Comparison of ENCODE assay signal across 23 cellular contexts in genomic region chr14:63155511-63156189, GRCh38. TPM values are rescaled to one million over a fixed set of nuclear protein-coding genes. Genes with fewer than 3 reads are reported as not detected.
A peak's percentile ranks its signal among the peaks of the same experiment; 100 is the strongest.
DNase-seq lines count a peak whose midpoint lies in the region; ATAC-seq and TF ChIP-seq lines count a peak whose summit lies in the region.
"Had no signal": no experiment of that assay in that cellular context is flagged by ENCODE, and none has a peak within 500 bp of the region (broad histone marks: within the 10 kb centered on the region; RNA-seq: fewer than 3 reads in every experiment).

No MANE protein-coding gene starts in this region.

- no peaks in the 10 kb centered on the region for H3K27me3 ChIP-seq in fibroblast of lung (ENCODE audit: control insufficient read depth, insufficient read depth, low read length)
- H3K27me3 ChIP-seq in psoas muscle (ENCODE audit: insufficient read depth in 3 of 3, low read length in 2 of 3) = no peaks in the 10 kb centered on the region
- H3K27me3 ChIP-seq: BE2C, cardiac muscle cell, testis had no signal

- H3K27ac ChIP-seq in fibroblast of lung (ENCODE audit: insufficient read depth, low read length) = no peak overlapping the region
- no peak overlapping the region for H3K27ac ChIP-seq in psoas muscle
- H3K27ac ChIP-seq: cardiac muscle cell, esophagus squamous epithelium, spleen, testis had no signal

- H3K9ac ChIP-seq in fibroblast of lung (ENCODE audit: insufficient read depth, low read length) = no peak overlapping the region

- H3K9me3 ChIP-seq in fibroblast of lung (ENCODE audit: control insufficient read depth, insufficient read depth, low read depth, low read length) = no peaks in the 10 kb centered on the region
- H3K9me3 ChIP-seq in psoas muscle = no peaks in the 10 kb centered on the region
- H3K9me3 ChIP-seq: BE2C, esophagus squamous epithelium, spleen, testis had no signal

- no peaks in the 10 kb centered on the region for H3K36me3 ChIP-seq in fibroblast of lung (ENCODE audit: control insufficient read depth, insufficient read depth, low read length)
- H3K36me3 ChIP-seq in psoas muscle (ENCODE audit: insufficient read depth in 1 of 2, low read depth in 1 of 2) = no peaks in the 10 kb centered on the region
- H3K36me3 ChIP-seq: BE2C, cardiac muscle cell, esophagus squamous epithelium, spleen had no signal

- no peak for ATAC-seq in psoas muscle
- ATAC-seq in HG02759 (IDR thresholded peaks at IDR 0.05; ENCODE audit: unreplicated experiment) = no peak
- ATAC-seq in activated naive CD4-positive, alpha-beta T cell treated with anti-CD3 and anti-CD28 coated beads, Interleukin-2, amount 50 U/mL, for 72 hours = no peak
- ATAC-seq: HepG2, Right ventricle myocardium inferior had no signal

- 56 to 59% (median 57%) methylated on average over 5 of the region's 5 CpGs for WGBS in psoas muscle, 3 donors

- H3K4me3 ChIP-seq in fibroblast of lung (replicated peaks in 1 of 4; ENCODE audit: control extremely low read depth in 1 of 4, insufficient read depth in 1 of 4, low read depth in 3 of 4, low read length in 4 of 4) = no peak overlapping the region
- no peak overlapping the region for H3K4me3 ChIP-seq in psoas muscle
- H3K4me3 ChIP-seq: cardiac muscle cell, esophagus squamous epithelium, spleen, testis had no signal

- intact Hi-C loops in psoas muscle (cut with DNase I) = no loop called here

- TF ChIP-seq CTCF in fibroblast of lung (conservative IDR thresholded peaks at IDR 0.05 in 1 of 2, IDR thresholded peaks at IDR 0.05 in 1 of 2; ENCODE audit: low read depth in 1 of 2, low read length in 2 of 2) (no peak), psoas muscle (IDR thresholded peaks at IDR 0.05) (no peak)

- DNase-seq in HT1080 (ENCODE audit: low read depth) = peak; percentile 64
- DNase-seq in amniotic stem cell (lab: John Stamatoyannopoulos, UW) = peak; percentile 36
- peak; percentile 10 to 87 for DNase-seq in fibroblast of lung (ENCODE audit: low read depth in 2 of 2)
- DNase-seq in pulmonary artery endothelial cell (ENCODE audit: low read depth, low spot score) = peak; percentile 82
- DNase-seq in psoas muscle = no peak
- no peak for DNase-seq in activated naive CD4-positive, alpha-beta T cell treated with anti-CD3 and anti-CD28 coated beads, Interleukin-2, amount 50 U/mL, for 72 hours (ENCODE audit: low spot score in 2 of 2)
- DNase-seq: activated CD4-positive, alpha-beta T cell treated with anti-CD3 and anti-CD28 coated beads, Interleukin-2, amount 50 U/mL, for 48 hours; activated naive CD4-positive, alpha-beta T cell treated with anti-CD3 and anti-CD28 coated beads, Interleukin-2, amount 10 ng/mL, durations not matched to agents 7 days and 5 days; activated T-cell treated with anti-CD3 and anti-CD28 coated beads for 4 hours; BE2C; Calu3; esophagus squamous epithelium; hippocampal formation; midbrain; NCI-H187; spleen; testis had no signal

- H3K27ac Mint-ChIP-seq in activated naive CD4-positive, alpha-beta T cell treated with anti-CD3 and anti-CD28 coated beads, Interleukin-2, amount 50 U/mL, for 72 hours = peak overlapping the region in 1 of 2 donors; percentile 38
- H3K27ac Mint-ChIP-seq: activated naive CD4-positive, alpha-beta T cell treated with anti-CD3 and anti-CD28 coated beads, Interleukin-2, amount 10 ng/mL, durations not matched to agents 7 days and 5 days; T-helper 1 cell treated with Interleukin-12 subunit alpha and Interleukin-12 subunit beta and Interleukin-4 antibody, amounts not matched to agents 30 μg/mL and 1 μg/mL, for 36 hours had no signal

- H3K9me3 Mint-ChIP-seq in activated naive CD4-positive, alpha-beta T cell treated with anti-CD3 and anti-CD28 coated beads, Interleukin-2, amount 50 U/mL, for 72 hours = no peaks in the 10 kb centered on the region
- H3K9me3 Mint-ChIP-seq: activated naive CD4-positive, alpha-beta T cell treated with anti-CD3 and anti-CD28 coated beads, Interleukin-2, amount 10 ng/mL, durations not matched to agents 7 days and 5 days; T-helper 1 cell treated with Interleukin-12 subunit alpha and Interleukin-12 subunit beta and Interleukin-4 antibody, amounts not matched to agents 30 μg/mL and 1 μg/mL, for 36 hours had no signal

- no peaks in the 10 kb centered on the region for H3K36me3 Mint-ChIP-seq in activated naive CD4-positive, alpha-beta T cell treated with anti-CD3 and anti-CD28 coated beads, Interleukin-2, amount 50 U/mL, for 72 hours
- H3K36me3 Mint-ChIP-seq: activated naive CD4-positive, alpha-beta T cell treated with anti-CD3 and anti-CD28 coated beads, Interleukin-2, amount 10 ng/mL, durations not matched to agents 7 days and 5 days had no signal

- H3K4me1 ChIP-seq in fibroblast of lung (ENCODE audit: control insufficient read depth, extremely low read depth, insufficient read depth, low read length) (no peaks in the 10 kb centered on the region), psoas muscle (no peaks in the 10 kb centered on the region)
- H3K4me1 ChIP-seq: BE2C, esophagus squamous epithelium, spleen, testis had no signal

- H4K20me1 ChIP-seq in fibroblast of lung (ENCODE audit: control insufficient read depth, extremely low read depth, insufficient read depth, low read length) = no peaks in the 10 kb centered on the region

- H3K4me2 ChIP-seq in fibroblast of lung (ENCODE audit: extremely low read depth, insufficient read depth, low read length) = no peak overlapping the region

- no peaks in the 10 kb centered on the region for H3K79me2 ChIP-seq in fibroblast of lung (ENCODE audit: control insufficient read depth, insufficient read depth, low read length)

- no peak overlapping the region for H2AFZ ChIP-seq in fibroblast of lung (ENCODE audit: low read length)

RNA-seq across cellular contexts. Expression of gene RHOJ, which starts 48.6 kb away (rescaled TPM):
- 0.50 and 1.5 TPM in 2 replicates for total RNA-seq in HT1080 (2014; rRNA removed; shearing (Covaris generic))
- polyA plus RNA-seq in HT1080 (2015; cell fraction: cytosol; rRNA removed) = 2.6 and 5.2 TPM in 2 replicates
- polyA plus RNA-seq in HT1080 (2015; cell fraction: nucleus; rRNA removed) = 7.0 and 11.4 TPM in 2 replicates
- total RNA-seq in fibroblast of lung (1.2 and 4.1 TPM in 2 replicates), pulmonary artery endothelial cell (65.8 and 126 TPM in 2 replicates), psoas muscle (1 to 10 TPM; 3.2 to 7.5 (median 4.9) TPM)
- polyA plus RNA-seq in fibroblast of lung (10.4 and 27.3 TPM in 2 replicates), psoas muscle (1 to 10 TPM; 2.2 to 3.7 (median 3.0) TPM)
- polyA plus RNA-seq in fibroblast of lung (2012) = 6.0 and 16.4 TPM in 2 replicates
- 0.31 and 18.7 TPM in 2 replicates for polyA minus RNA-seq in fibroblast of lung (ENCODE audit: low replicate concordance)
- total RNA-seq in activated naive CD4-positive, alpha-beta T cell treated with anti-CD3 and anti-CD28 coated beads, Interleukin-2, amount 50 U/mL, for 72 hours = not detected
- total RNA-seq: NCI-H460 had no signal
- polyA plus RNA-seq: cardiac muscle cell had no signal

Comparison
In these comparisons a context has a peak if more than half of its experiments do, and no peak if none do; other contexts are left out.
1. DNase-seq: peak in HT1080 (single experiment), amniotic stem cell (single experiment), fibroblast of lung (2 of 2) and pulmonary artery endothelial cell (single experiment); none in psoas muscle (0 of 2) and activated naive CD4-positive, alpha-beta T cell treated with anti-CD3 and anti-CD28 coated beads, Interleukin-2, amount 50 U/mL, for 72 hours (0 of 2).